Comparison of ENCODE assay signal across 9 cellular contexts in the genomic region with DNA sequence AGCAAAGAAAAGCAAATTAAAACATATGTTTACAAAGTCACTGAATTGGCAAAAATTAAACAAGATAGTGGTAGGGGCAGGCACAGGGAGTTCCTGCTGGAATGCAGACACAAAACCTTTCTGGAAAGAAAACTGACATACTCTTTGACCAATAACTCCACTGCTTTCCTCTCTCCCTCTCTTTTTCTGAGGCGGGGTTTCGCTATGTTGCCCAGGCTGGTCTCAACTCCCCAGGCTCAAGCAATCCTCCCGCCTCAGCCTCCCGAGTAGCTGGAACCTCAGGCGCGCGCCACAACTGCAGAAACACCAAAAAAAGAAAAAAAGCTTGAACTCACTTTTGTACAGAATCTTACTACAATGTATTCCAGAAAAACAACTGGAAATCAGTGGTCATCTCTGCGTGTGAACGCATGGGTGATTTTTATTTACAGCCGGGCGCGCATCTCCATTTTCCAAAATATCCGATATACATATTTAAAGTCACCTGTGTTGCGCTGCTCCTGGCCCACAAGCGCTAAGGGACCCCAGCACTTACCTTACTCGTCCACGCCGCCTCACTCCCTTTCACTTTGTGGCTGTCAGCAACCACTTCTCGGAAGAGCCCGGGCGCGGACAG. TPM values are rescaled to one million over a fixed set of nuclear protein-coding genes. Genes with fewer than 3 reads are reported as not detected.
DNase-seq lines count a peak whose midpoint lies in the region; ATAC-seq and TF ChIP-seq lines count a peak whose summit lies in the region.
"Had no signal": no experiment of that assay in that cellular context is flagged by ENCODE, and none has a peak within 500 bp of the region (broad histone marks: within the 10 kb centered on the region; RNA-seq: fewer than 3 reads in every experiment).

No MANE protein-coding gene starts in this region.

- H3K4me3 Mint-ChIP-seq in CD4-positive, alpha-beta memory T cell = peak overlapping the region; percentile 97 to 100 (median 100)

- peaks cover 45 to 70% of the 10 kb centered on the region in 2 donors for H3K36me3 Mint-ChIP-seq in CD4-positive, alpha-beta memory T cell

- intact Hi-C loops in CD4-positive, alpha-beta memory T cell (cut with micrococcal nuclease) = loop anchor here (1.0 to 10.0 kb wide), 5 partner anchors 85 to 574 kb away; a partner anchor contains a TSS

- TF ChIP-seq CTCF in fibroblast of villous mesenchyme (IDR thresholded peaks at IDR 0.05; ENCODE audit: insufficient read depth, low read depth, low read length) = no peak

- CTCF ChIA-PET in CD4-positive, alpha-beta memory T cell (lab: Charles Lee; ENCODE audit: partially characterized antibody) = interaction anchor here (0.6 to 1.6 kb wide), 4 partner anchors 15 to 211 kb away, joined by 3 to 4 read pairs (median 4); no protein-coding TSS in a partner anchor

- peaks cover 39 to 62% (median 47%) of the 10 kb centered on the region in 4 donors for H3K4me1 Mint-ChIP-seq in CD4-positive, alpha-beta memory T cell

- ATAC-seq in GM18517 (IDR thresholded peaks at IDR 0.05; ENCODE audit: unreplicated experiment) (no peak), GM21717 (IDR thresholded peaks at IDR 0.05; ENCODE audit: unreplicated experiment) (no peak)

- H3K27me3 ChIP-seq in CD4-positive, alpha-beta memory T cell (ENCODE audit: insufficient read depth, low read length) = no peaks in the 10 kb centered on the region

- POLR2A ChIA-PET in CD4-positive, alpha-beta memory T cell (lab: Charles Lee; ENCODE audit: partially characterized antibody) = interaction anchor here (0.7 to 2.2 kb wide), 4 partner anchors 210 to 609 kb away, joined by 4 to 9 read pairs (median 7); a partner anchor contains a TSS

- H3K27ac ChIP-seq in CD4-positive, alpha-beta memory T cell (ENCODE audit: low read depth, low read length) = peak overlapping the region; percentile 90

- H3K27me3 Mint-ChIP-seq in CD4-positive, alpha-beta memory T cell = no peaks in the 10 kb centered on the region

- H3K4me1 ChIP-seq in CD4-positive, alpha-beta memory T cell (ENCODE audit: insufficient read depth, low read length) = peaks cover 43% of the 10 kb centered on the region

- H3K36me3 ChIP-seq in CD4-positive, alpha-beta memory T cell (ENCODE audit: insufficient read depth, low read length) = peaks cover 46% of the 10 kb centered on the region

- DNase-seq in CD4-positive, alpha-beta memory T cell = no peak
- peak; percentile 31 for DNase-seq in HK-2 (ENCODE audit: unreplicated experiment)
- peak; percentile 10 to 23 for DNase-seq in activated CD4-positive, alpha-beta T cell treated with anti-CD3 and anti-CD28 coated beads, Interleukin-2, amount 50 U/mL, for 48 hours
- peak; percentile 72 for DNase-seq in fibroblast of villous mesenchyme (ENCODE audit: low read depth)
- DNase-seq in non-pigmented ciliary epithelial cell (ENCODE audit: low read depth) = peak; percentile 10
- DNase-seq in NCI-H187 treated with DMSO at 0.1 percent for 48 hours (lab: John Stamatoyannopoulos, UW) = no peak

- peak overlapping the region; percentile 90 to 100 (median 100) for H3K27ac Mint-ChIP-seq in CD4-positive, alpha-beta memory T cell

- H3K9me3 Mint-ChIP-seq in CD4-positive, alpha-beta memory T cell = no peaks in the 10 kb centered on the region

- peak overlapping the region; percentile 82 to 88 for H3K4me3 ChIP-seq in CD4-positive, alpha-beta memory T cell (ENCODE audit: low read length in 2 of 2)
- H3K4me3 ChIP-seq in fibroblast of villous mesenchyme (ENCODE audit: low read depth, low read length) = peak overlapping the region; percentile 93

- H3K9me3 ChIP-seq in CD4-positive, alpha-beta memory T cell (ENCODE audit: control insufficient read depth in 1 of 2, low read length in 2 of 2) = no peaks in the 10 kb centered on the region

RNA-seq across cellular contexts. Expression of a gene that starts 0.5 kb away (rescaled TPM):
- total RNA-seq in CD4-positive, alpha-beta memory T cell = 10 to 100 TPM; 23.7 to 26.1 TPM
- 10 to 100 TPM; 11.3 to 12.5 TPM for polyA plus RNA-seq in CD4-positive, alpha-beta memory T cell
- 5.2 and 8.6 TPM in 2 replicates for total RNA-seq in fibroblast of villous mesenchyme

RNA-seq across cellular contexts. Expression of a gene that starts 0.7 kb away (rescaled TPM):
- 100 to 1,000 TPM; 109 to 120 TPM for total RNA-seq in CD4-positive, alpha-beta memory T cell
- polyA plus RNA-seq in CD4-positive, alpha-beta memory T cell = 10 to 100 TPM; 16.9 to 43.3 TPM
- total RNA-seq in fibroblast of villous mesenchyme = 59.6 and 59.9 TPM in 2 replicates

RNA-seq across cellular contexts. Expression of a gene that starts 29.9 kb away (rescaled TPM):
- not detected for total RNA-seq in CD4-positive, alpha-beta memory T cell
- polyA plus RNA-seq in CD4-positive, alpha-beta memory T cell = not detected
- not detected in 2 replicates for total RNA-seq in fibroblast of villous mesenchyme
- total RNA-seq: T-helper 2 cell treated with Interferon-gamma antibody and Interleukin-4, amounts not matched to agents 100 ng/mL and 5 ng/mL, for 36 hours had no signal

RNA-seq across cellular contexts. Expression of a gene that starts 38.6 kb away (rescaled TPM):
- not detected for total RNA-seq in CD4-positive, alpha-beta memory T cell
- not detected for polyA plus RNA-seq in CD4-positive, alpha-beta memory T cell
- total RNA-seq in fibroblast of villous mesenchyme = not detected in 2 replicates
- total RNA-seq: T-helper 2 cell treated with Interferon-gamma antibody and Interleukin-4, amounts not matched to agents 100 ng/mL and 5 ng/mL, for 36 hours had no signal

Comparison
In these comparisons a context has a peak if more than half of its experiments do, and no peak if none do; other contexts are left out.
1. DNase-seq: peak in HK-2 (single experiment), activated CD4-positive, alpha-beta T cell treated with anti-CD3 and anti-CD28 coated beads, Interleukin-2, amount 50 U/mL, for 48 hours (2 of 2), fibroblast of villous mesenchyme (single experiment) and non-pigmented ciliary epithelial cell (single experiment); none in CD4-positive, alpha-beta memory T cell (0 of 5) and NCI-H187 treated with DMSO at 0.1 percent for 48 hours (single experiment).